Comparison of ENCODE assay signal across 11 cellular contexts in genomic region chr9:100027543-100027942, GRCh38.
DNase-seq lines count a peak whose midpoint lies in the region; ATAC-seq, FAIRE-seq and TF ChIP-seq lines count a peak whose summit lies in the region.
"Had no signal": no experiment of that assay in that cellular context is flagged by ENCODE, and none has a peak within 500 bp of the region (broad histone marks: within the 10 kb centered on the region; RNA-seq: fewer than 3 reads in every experiment).

No MANE protein-coding gene starts in this region.

- H3K27ac ChIP-seq in pancreas (no peak overlapping the region), SJCRH30 (no peak overlapping the region)

- no peaks in the 10 kb centered on the region for H3K27me3 ChIP-seq in pancreas
- no peaks in the 10 kb centered on the region for H3K27me3 ChIP-seq in SJCRH30

- intact Hi-C loops in pancreas (cut with DNase I) = loop anchor here in 1 of 3 donors (10.0 kb wide), 1 partner anchor 187 kb away; no protein-coding TSS in a partner anchor

- H3K27me3 Mint-ChIP-seq in activated T-cell treated with anti-CD3 and anti-CD28 coated beads, Interleukin-2, amount 50 U/mL, for 72 hours (ENCODE audit: low read depth) = no peaks in the 10 kb centered on the region
- no peaks in the 10 kb centered on the region for H3K27me3 Mint-ChIP-seq in activated T-cell treated with anti-CD3 and anti-CD28 coated beads, Interleukin-2, amount 50 U/mL, for 4 hours (ENCODE audit: low read depth)
- no peaks in the 10 kb centered on the region for H3K27me3 Mint-ChIP-seq in stimulated activated naive B cell treated with anti-CD40 and anti-IgM and Interleukin-4, amounts not matched to agents 10 μg/mL and 1 μg/mL and 100 μg/mL, for 72 hours

- no peak overlapping the region for H3K4me3 ChIP-seq in choroid plexus epithelial cell (ENCODE audit: low read depth, low read length)
- no peak overlapping the region for H3K4me3 ChIP-seq in pancreas
- no peak overlapping the region for H3K4me3 ChIP-seq in SJCRH30

- peak overlapping the region; percentile 11 for H3K27ac Mint-ChIP-seq in activated T-cell treated with anti-CD3 and anti-CD28 coated beads, Interleukin-2, amount 50 U/mL, for 72 hours
- H3K27ac Mint-ChIP-seq in stimulated activated naive B cell treated with anti-CD40 and anti-IgM and Interleukin-4, amounts not matched to agents 10 μg/mL and 1 μg/mL and 100 μg/mL, for 72 hours = peak overlapping the region; percentile 73
- H3K27ac Mint-ChIP-seq: CD8-positive, alpha-beta T cell; HFFc6 had no signal

- H3K9me3 Mint-ChIP-seq in activated T-cell treated with anti-CD3 and anti-CD28 coated beads, Interleukin-2, amount 50 U/mL, for 72 hours = no peaks in the 10 kb centered on the region
- no peaks in the 10 kb centered on the region for H3K9me3 Mint-ChIP-seq in activated T-cell treated with anti-CD3 and anti-CD28 coated beads, Interleukin-2, amount 50 U/mL, for 4 hours
- H3K9me3 Mint-ChIP-seq in stimulated activated naive B cell treated with anti-CD40 and anti-IgM and Interleukin-4, amounts not matched to agents 10 μg/mL and 1 μg/mL and 100 μg/mL, for 72 hours = no peaks in the 10 kb centered on the region
- H3K9me3 Mint-ChIP-seq: HFFc6 had no signal

- H3K9me3 ChIP-seq in pancreas (no peaks in the 10 kb centered on the region), SJCRH30 (replicated peaks) (no peaks in the 10 kb centered on the region)

- TF ChIP-seq CTCF in choroid plexus epithelial cell (conservative IDR thresholded peaks at IDR 0.05; ENCODE audit: low read depth, low read length) (no peak), pancreas (IDR thresholded peaks at IDR 0.05) (no peak)

- ATAC-seq in activated T-cell treated with anti-CD3 and anti-CD28 coated beads, Interleukin-2, amount 50 U/mL, for 72 hours (replicated peaks in 1 of 2) = no peak
- ATAC-seq in activated T-cell treated with anti-CD3 and anti-CD28 coated beads, Interleukin-2, amount 50 U/mL, for 4 hours = no peak
- no peak for ATAC-seq in stimulated activated naive B cell treated with anti-CD40 and anti-IgM and Interleukin-4, amounts not matched to agents 10 μg/mL and 1 μg/mL and 100 μg/mL, for 72 hours (replicated peaks)
- ATAC-seq in GM18873 (IDR thresholded peaks at IDR 0.05; ENCODE audit: low FRiP score, unreplicated experiment) (no peak), pancreas (no peak)

- no peaks in the 10 kb centered on the region for H3K36me3 ChIP-seq in pancreas
- 0 out of 2 replicates have a peak, but pooled peaks cover 11% of the 10 kb centered on the region for H3K36me3 ChIP-seq in SJCRH30

- no peak for DNase-seq in activated T-cell treated with anti-CD3 and anti-CD28 coated beads, Interleukin-2, amount 50 U/mL, for 72 hours
- no peak for DNase-seq in activated T-cell treated with anti-CD3 and anti-CD28 coated beads, Interleukin-2, amount 50 U/mL, for 4 hours
- DNase-seq in MV-4-11 (lab: John Stamatoyannopoulos, UW) (peak; percentile 36), choroid plexus epithelial cell (ENCODE audit: low read depth) (peak; percentile 11), pancreas (no peak), SJCRH30 (no peak)
- no peak for DNase-seq in stimulated activated naive B cell treated with anti-CD40 and anti-IgM and Interleukin-4, amounts not matched to agents 10 μg/mL and 1 μg/mL and 100 μg/mL, for 72 hours

- WGBS in pancreas, 2 donors = 70 to 89% methylated on average over 2 of the region's 2 CpGs

- peaks cover 2 to 7% of the 10 kb centered on the region in 2 donors for H3K36me3 Mint-ChIP-seq in activated T-cell treated with anti-CD3 and anti-CD28 coated beads, Interleukin-2, amount 50 U/mL, for 72 hours (ENCODE audit: insufficient read depth in 2 of 2)
- peaks cover 22% of the 10 kb centered on the region for H3K36me3 Mint-ChIP-seq in activated T-cell treated with anti-CD3 and anti-CD28 coated beads, Interleukin-2, amount 50 U/mL, for 4 hours (ENCODE audit: insufficient read depth)
- peaks cover 23 to 40% of the 10 kb centered on the region in 2 donors for H3K36me3 Mint-ChIP-seq in stimulated activated naive B cell treated with anti-CD40 and anti-IgM and Interleukin-4, amounts not matched to agents 10 μg/mL and 1 μg/mL and 100 μg/mL, for 72 hours

- no peak for FAIRE-seq in pancreas (lab: Jason Lieb, UNC)

- H3K4me1 Mint-ChIP-seq in activated T-cell treated with anti-CD3 and anti-CD28 coated beads, Interleukin-2, amount 50 U/mL, for 72 hours (ENCODE audit: low read depth) = peaks cover 4% of the 10 kb centered on the region
- H3K4me1 Mint-ChIP-seq in activated T-cell treated with anti-CD3 and anti-CD28 coated beads, Interleukin-2, amount 50 U/mL, for 4 hours (ENCODE audit: low read depth) = peaks cover 11% of the 10 kb centered on the region
- H3K4me1 Mint-ChIP-seq in stimulated activated naive B cell treated with anti-CD40 and anti-IgM and Interleukin-4, amounts not matched to agents 10 μg/mL and 1 μg/mL and 100 μg/mL, for 72 hours = peaks cover 16 to 38% of the 10 kb centered on the region in 2 donors

- H3K4me1 ChIP-seq in pancreas (no peaks in the 10 kb centered on the region), SJCRH30 (no peaks in the 10 kb centered on the region)

- no peak overlapping the region for H3K4me3 Mint-ChIP-seq in activated T-cell treated with anti-CD3 and anti-CD28 coated beads, Interleukin-2, amount 50 U/mL, for 72 hours
- no peak overlapping the region for H3K4me3 Mint-ChIP-seq in activated T-cell treated with anti-CD3 and anti-CD28 coated beads, Interleukin-2, amount 50 U/mL, for 4 hours
- no peak overlapping the region for H3K4me3 Mint-ChIP-seq in stimulated activated naive B cell treated with anti-CD40 and anti-IgM and Interleukin-4, amounts not matched to agents 10 μg/mL and 1 μg/mL and 100 μg/mL, for 72 hours
- H3K4me3 Mint-ChIP-seq: CD14-positive monocyte; CD8-positive, alpha-beta T cell; HFFc6 had no signal

Comparison
In these comparisons a context has a peak if more than half of its experiments do, and no peak if none do; other contexts are left out.
1. DNase-seq: peak in MV-4-11 (single experiment) and choroid plexus epithelial cell (single experiment); none in activated T-cell treated with anti-CD3 and anti-CD28 coated beads, Interleukin-2, amount 50 U/mL, for 72 hours (0 of 2), activated T-cell treated with anti-CD3 and anti-CD28 coated beads, Interleukin-2, amount 50 U/mL, for 4 hours (single experiment), stimulated activated naive B cell treated with anti-CD40 and anti-IgM and Interleukin-4, amounts not matched to agents 10 μg/mL and 1 μg/mL and 100 μg/mL, for 72 hours (single experiment), pancreas (0 of 6) and SJCRH30 (0 of 2).